12 cellular contexts compared by ENCODE assay signal in the genomic region with DNA sequence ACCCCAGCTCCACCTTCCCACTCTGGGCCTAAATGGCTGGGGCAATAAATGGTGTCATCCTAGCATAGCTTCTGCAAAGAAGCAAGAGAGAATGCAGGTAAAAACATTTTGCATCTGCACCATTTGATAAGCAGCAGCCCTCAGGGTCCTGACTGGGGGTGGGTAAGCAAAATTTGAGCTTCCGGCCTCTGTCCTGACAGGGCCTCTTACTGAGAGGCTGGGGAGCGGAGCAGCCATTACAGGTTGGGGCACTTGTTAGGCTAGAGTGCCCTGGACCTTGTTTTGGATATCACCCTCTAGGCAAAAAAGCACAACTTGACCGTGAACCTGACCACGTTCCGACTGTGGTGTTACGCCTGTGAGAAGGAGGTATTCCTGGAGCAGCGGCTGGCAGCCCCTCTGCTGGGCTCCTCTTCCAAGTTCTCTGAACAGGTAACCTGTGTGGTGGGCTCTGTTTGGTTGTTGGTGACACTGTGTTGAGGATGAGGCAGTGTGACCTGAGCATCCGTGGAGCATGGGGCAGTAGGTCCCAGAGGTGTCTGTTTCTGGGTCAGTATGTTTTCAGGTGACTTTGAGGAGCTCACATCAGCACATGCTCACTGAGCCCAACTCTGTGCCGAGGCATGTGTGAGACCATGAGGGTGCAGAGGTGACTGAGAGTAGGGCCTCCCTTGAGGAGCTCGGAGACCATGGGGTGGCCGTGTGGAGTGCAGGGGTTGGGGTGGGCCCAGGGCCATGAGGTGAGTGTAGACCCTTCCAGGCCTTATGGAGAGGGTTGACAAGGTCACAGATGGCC.
"Had no signal": no experiment of that assay in that cellular context is flagged by ENCODE, and none has a peak within 500 bp of the region (broad histone marks: within the 10 kb centered on the region; RNA-seq: fewer than 3 reads in every experiment).

No MANE protein-coding gene starts in this region.

- H3K9me3 Mint-ChIP-seq: endodermal cell had no signal

- H3K4me1 ChIP-seq: upper lobe of right lung had no signal

- H3K4me3 ChIP-seq: gastroesophageal sphincter, lung, thoracic aorta, upper lobe of right lung had no signal

- DNase-seq: endodermal cell; erythroblast; left colon; midbrain; stimulated activated CD4-positive, alpha-beta T cell treated with anti-CD3 and anti-CD28 coated beads, Interleukin-1b, Interleukin-23, amount 100 ng/mL, for 48 hours; SW 1271; upper lobe of right lung had no signal

- H3K27me3 ChIP-seq: gastroesophageal sphincter, neutrophil, upper lobe of right lung had no signal

- H3K4me3 Mint-ChIP-seq: endodermal cell had no signal

- H3K4me1 Mint-ChIP-seq: endodermal cell had no signal

- H3K27ac ChIP-seq: gastroesophageal sphincter, neutrophil, upper lobe of right lung had no signal

- ATAC-seq: activated CD4-positive, CD25-positive, alpha-beta regulatory T cell treated with anti-CD3 and anti-CD28 coated beads, Interleukin-2, amount 50 U/mL, for 24 hours; gastroesophageal sphincter; left colon; upper lobe of right lung had no signal

- H3K27ac Mint-ChIP-seq: endodermal cell had no signal

- H3K9me3 ChIP-seq: gastroesophageal sphincter, neutrophil, thoracic aorta, upper lobe of right lung had no signal
